1 cellular context compared by ENCODE assay signal in the genomic region with DNA sequence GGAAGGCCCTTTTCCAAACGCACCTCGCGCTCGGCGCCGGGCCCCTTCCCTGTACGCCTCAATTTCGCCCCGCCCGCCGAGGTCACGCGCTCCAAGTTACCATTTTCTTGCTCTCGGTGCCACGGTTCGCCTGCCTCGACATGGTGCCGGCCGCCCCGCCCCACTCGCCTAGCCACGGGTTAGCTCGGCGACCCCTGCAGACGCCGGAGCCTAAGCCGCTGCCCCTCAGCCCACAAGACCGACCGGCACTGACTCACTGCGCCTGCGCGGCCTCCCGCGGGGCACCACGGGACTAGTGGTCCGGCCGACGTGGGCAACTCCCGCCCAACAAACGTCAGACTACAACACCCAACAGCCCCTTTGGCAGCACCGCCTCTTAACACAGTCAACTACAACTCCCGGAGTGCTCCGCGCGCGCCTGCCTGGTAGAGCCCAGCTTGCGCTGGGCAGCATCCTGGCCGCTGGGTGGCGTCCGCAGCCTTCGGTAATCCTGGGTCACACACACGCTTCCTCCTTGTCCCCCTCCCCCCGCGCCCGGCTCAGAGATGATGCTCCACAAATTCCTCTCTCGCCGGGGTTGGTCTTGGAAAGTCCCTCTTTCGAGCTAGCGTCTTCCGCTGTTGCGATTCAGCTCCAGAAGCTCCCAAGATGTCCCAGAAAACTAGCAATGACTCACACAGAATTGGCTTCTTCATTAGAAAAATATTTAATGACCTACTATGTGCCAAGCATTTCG.
TF ChIP-seq lines count a peak whose summit lies in the region.

Gene TRAPPC3, minus strand, starts transcription at position 250 of the 736 bp plus-strand sequence. Its CDS starts 108 bp downstream, at position 142.

TF ChIP-seq in HepG2, 621 proteins besides CTCF, POLR2A, EP300 and RAD21 (continued from another document):
- TF ChIP-seq, protein P1, sequence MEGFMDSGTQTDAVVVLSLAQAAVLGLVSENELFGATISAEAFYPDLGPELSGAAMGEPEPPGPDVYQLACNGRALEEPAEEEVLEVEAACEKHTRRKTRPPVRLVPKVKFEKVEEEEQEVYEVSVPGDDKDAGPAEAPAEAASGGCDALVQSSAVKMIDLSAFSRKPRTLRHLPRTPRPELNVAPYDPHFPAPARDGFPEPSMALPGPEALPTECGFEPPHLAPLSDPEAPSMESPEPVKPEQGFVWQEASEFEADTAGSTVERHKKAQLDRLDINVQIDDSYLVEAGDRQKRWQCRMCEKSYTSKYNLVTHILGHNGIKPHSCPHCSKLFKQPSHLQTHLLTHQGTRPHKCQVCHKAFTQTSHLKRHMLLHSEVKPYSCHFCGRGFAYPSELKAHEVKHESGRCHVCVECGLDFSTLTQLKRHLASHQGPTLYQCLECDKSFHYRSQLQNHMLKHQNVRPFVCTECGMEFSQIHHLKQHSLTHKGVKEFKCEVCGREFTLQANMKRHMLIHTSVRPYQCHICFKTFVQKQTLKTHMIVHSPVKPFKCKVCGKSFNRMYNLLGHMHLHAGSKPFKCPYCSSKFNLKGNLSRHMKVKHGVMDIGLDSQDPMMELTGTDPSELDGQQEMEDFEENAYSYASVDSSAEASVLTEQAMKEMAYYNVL (CRISPR knock-in tag; IDR thresholded peaks at IDR 0.05; ENCODE audit: borderline replicate concordance), result peak; percentile 71; the same call in 1 of the 2 replicates
- TF ChIP-seq PHF20 (CRISPR knock-in tag; IDR thresholded peaks at IDR 0.05) (peak; percentile 79), TBP (CRISPR knock-in tag; IDR thresholded peaks at IDR 0.05) (no peak), MED13 (CRISPR knock-in tag; IDR thresholded peaks at IDR 0.05) (no peak), TGIF2 (CRISPR knock-in tag; IDR thresholded peaks at IDR 0.05) (peak; percentile 66; the same call in 1 of the 2 replicates), SP140L (CRISPR knock-in tag; IDR thresholded peaks at IDR 0.05; ENCODE audit: borderline replicate concordance) (no peak), ZNF670 (CRISPR knock-in tag; IDR thresholded peaks at IDR 0.05; ENCODE audit: borderline replicate concordance) (peak; percentile 79; the same call in 1 of the 2 replicates), THRA (CRISPR knock-in tag; IDR thresholded peaks at IDR 0.05; ENCODE audit: borderline replicate concordance) (peak; percentile 28; the same call in 1 of the 2 replicates), ZBTB38 (CRISPR knock-in tag; IDR thresholded peaks at IDR 0.05) (peak; percentile 81; the same call in 1 of the 2 replicates), KDM5A (IDR thresholded peaks at IDR 0.05; ENCODE audit: borderline replicate concordance, low read length) (peak; percentile 75; the same call in 1 of the 2 replicates)
